ENCODE assay signal across 1 cellular context in the genomic region with DNA sequence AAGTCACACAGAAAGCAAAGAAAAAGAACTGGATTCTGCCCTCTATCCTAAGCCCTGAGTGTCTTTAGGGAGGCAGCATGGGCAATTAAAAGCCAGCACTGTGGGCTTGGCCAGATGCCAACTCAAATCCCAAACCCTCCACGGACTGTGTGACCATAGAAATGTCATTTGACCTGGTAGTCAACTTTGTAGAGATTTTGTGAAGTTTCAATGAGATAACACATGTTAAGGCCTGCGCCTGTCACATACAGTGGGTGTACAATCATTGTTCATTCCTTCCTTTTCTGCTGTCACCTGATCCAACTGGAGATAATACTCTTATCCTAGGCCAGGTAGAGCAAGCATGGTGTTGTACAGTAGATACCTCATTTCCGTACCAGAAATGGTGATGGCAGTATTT.
TF ChIP-seq lines count a peak whose summit lies in the region.

No MANE protein-coding gene starts in this region.

TF ChIP-seq in IMR-90, 13 proteins besides CTCF, POLR2A, EP300 and RAD21 (continued from another document):
- TF ChIP-seq, protein P1, sequence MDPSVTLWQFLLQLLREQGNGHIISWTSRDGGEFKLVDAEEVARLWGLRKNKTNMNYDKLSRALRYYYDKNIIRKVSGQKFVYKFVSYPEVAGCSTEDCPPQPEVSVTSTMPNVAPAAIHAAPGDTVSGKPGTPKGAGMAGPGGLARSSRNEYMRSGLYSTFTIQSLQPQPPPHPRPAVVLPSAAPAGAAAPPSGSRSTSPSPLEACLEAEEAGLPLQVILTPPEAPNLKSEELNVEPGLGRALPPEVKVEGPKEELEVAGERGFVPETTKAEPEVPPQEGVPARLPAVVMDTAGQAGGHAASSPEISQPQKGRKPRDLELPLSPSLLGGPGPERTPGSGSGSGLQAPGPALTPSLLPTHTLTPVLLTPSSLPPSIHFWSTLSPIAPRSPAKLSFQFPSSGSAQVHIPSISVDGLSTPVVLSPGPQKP (IDR thresholded peaks at IDR 0.05; ENCODE audit: borderline replicate concordance, low read depth, low read length), result no peak
- TF ChIP-seq, protein P2, sequence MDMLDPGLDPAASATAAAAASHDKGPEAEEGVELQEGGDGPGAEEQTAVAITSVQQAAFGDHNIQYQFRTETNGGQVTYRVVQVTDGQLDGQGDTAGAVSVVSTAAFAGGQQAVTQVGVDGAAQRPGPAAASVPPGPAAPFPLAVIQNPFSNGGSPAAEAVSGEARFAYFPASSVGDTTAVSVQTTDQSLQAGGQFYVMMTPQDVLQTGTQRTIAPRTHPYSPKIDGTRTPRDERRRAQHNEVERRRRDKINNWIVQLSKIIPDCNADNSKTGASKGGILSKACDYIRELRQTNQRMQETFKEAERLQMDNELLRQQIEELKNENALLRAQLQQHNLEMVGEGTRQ (IDR thresholded peaks at IDR 0.05; ENCODE audit: low read depth, low read length), result no peak
- TF ChIP-seq SMC3 (IDR thresholded peaks at IDR 0.05; ENCODE audit: low read depth, low read length), result no peak
- TF ChIP-seq MAZ (IDR thresholded peaks at IDR 0.05; ENCODE audit: borderline replicate concordance, low read depth, low read length), result no peak
- TF ChIP-seq CHD1 (IDR thresholded peaks at IDR 0.05; ENCODE audit: low read depth, low read length), result no peak
- no peak for TF ChIP-seq MXI1 (IDR thresholded peaks at IDR 0.05; ENCODE audit: borderline replicate concordance, low read depth, low read length)
- TF ChIP-seq RCOR1 (IDR thresholded peaks at IDR 0.05; ENCODE audit: insufficient replicate concordance, low read length), result no peak
- TF ChIP-seq MAFK (IDR thresholded peaks at IDR 0.05; ENCODE audit: low read depth, low read length), result no peak
- TF ChIP-seq FOS (IDR thresholded peaks at IDR 0.05; ENCODE audit: low read depth, low read length), result no peak
